In the genomic region with DNA sequence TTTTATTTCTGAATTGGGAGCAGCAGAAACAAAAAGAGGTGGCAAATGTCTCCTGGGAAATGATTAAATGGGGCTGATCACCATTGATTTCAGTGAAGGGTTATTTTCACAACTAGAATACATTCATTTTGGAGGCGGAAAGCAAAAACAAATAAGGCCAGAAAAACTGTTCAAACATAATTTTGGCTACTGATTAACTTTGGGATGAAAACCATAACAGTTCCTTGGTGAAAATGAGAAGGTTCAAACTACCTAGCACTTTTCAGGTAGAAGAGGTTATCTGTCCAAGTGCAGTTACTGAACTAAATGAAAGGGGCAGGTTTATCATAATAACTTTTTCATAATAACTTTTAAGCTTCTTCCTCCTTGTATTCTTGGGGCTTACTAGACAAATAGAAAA, we compare ENCODE assay signal across 3 cellular contexts.
TF ChIP-seq lines count a peak whose summit lies in the region.

No MANE protein-coding gene starts in this region.

TF ChIP-seq in A549, 52 proteins besides CTCF, POLR2A, EP300 and RAD21 (continued from another document):
- TF ChIP-seq, protein P1, sequence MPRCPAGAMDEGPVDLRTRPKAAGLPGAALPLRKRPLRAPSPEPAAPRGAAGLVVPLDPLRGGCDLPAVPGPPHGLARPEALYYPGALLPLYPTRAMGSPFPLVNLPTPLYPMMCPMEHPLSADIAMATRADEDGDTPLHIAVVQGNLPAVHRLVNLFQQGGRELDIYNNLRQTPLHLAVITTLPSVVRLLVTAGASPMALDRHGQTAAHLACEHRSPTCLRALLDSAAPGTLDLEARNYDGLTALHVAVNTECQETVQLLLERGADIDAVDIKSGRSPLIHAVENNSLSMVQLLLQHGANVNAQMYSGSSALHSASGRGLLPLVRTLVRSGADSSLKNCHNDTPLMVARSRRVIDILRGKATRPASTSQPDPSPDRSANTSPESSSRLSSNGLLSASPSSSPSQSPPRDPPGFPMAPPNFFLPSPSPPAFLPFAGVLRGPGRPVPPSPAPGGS (IDR thresholded peaks at IDR 0.05): no peak
- TF ChIP-seq, protein P2, sequence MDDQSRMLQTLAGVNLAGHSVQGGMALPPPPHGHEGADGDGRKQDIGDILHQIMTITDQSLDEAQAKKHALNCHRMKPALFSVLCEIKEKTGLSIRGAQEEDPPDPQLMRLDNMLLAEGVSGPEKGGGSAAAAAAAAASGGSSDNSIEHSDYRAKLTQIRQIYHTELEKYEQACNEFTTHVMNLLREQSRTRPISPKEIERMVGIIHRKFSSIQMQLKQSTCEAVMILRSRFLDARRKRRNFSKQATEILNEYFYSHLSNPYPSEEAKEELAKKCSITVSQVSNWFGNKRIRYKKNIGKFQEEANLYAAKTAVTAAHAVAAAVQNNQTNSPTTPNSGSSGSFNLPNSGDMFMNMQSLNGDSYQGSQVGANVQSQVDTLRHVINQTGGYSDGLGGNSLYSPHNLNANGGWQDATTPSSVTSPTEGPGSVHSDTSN (IDR thresholded peaks at IDR 0.05): no peak
- TF ChIP-seq, protein P3, sequence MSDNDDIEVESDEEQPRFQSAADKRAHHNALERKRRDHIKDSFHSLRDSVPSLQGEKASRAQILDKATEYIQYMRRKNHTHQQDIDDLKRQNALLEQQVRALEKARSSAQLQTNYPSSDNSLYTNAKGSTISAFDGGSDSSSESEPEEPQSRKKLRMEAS (IDR thresholded peaks at IDR 0.05): no peak
- TF ChIP-seq PHF8 (IDR thresholded peaks at IDR 0.05; ENCODE audit: borderline replicate concordance, low read depth) (no peak), POLR2AphosphoS2 (conservative IDR thresholded peaks at IDR 0.05; ENCODE audit: low read length) (no peak), ZSCAN20 (CRISPR knock-in tag; IDR thresholded peaks at IDR 0.05) (no peak), JUNB (IDR thresholded peaks at IDR 0.05) (no peak), HDAC2 (IDR thresholded peaks at IDR 0.05) (no peak), MAFK (IDR thresholded peaks at IDR 0.05; ENCODE audit: partially characterized antibody) (no peak), ZNF302 (CRISPR knock-in tag; IDR thresholded peaks at IDR 0.05) (no peak), MYC (IDR thresholded peaks at IDR 0.05; ENCODE audit: borderline replicate concordance, low read length) (no peak), BHLHE40 (IDR thresholded peaks at IDR 0.05; ENCODE audit: low read depth, low read length) (no peak), E2F6 (IDR thresholded peaks at IDR 0.05; ENCODE audit: borderline replicate concordance, low read depth) (no peak)

TF ChIP-seq in GM23338, 12 proteins besides CTCF, POLR2A, EP300 and RAD21 (continues in another document):
- TF ChIP-seq, protein P4, sequence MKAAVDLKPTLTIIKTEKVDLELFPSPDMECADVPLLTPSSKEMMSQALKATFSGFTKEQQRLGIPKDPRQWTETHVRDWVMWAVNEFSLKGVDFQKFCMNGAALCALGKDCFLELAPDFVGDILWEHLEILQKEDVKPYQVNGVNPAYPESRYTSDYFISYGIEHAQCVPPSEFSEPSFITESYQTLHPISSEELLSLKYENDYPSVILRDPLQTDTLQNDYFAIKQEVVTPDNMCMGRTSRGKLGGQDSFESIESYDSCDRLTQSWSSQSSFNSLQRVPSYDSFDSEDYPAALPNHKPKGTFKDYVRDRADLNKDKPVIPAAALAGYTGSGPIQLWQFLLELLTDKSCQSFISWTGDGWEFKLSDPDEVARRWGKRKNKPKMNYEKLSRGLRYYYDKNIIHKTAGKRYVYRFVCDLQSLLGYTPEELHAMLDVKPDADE (IDR thresholded peaks at IDR 0.05): no peak
- TF ChIP-seq, protein P5, sequence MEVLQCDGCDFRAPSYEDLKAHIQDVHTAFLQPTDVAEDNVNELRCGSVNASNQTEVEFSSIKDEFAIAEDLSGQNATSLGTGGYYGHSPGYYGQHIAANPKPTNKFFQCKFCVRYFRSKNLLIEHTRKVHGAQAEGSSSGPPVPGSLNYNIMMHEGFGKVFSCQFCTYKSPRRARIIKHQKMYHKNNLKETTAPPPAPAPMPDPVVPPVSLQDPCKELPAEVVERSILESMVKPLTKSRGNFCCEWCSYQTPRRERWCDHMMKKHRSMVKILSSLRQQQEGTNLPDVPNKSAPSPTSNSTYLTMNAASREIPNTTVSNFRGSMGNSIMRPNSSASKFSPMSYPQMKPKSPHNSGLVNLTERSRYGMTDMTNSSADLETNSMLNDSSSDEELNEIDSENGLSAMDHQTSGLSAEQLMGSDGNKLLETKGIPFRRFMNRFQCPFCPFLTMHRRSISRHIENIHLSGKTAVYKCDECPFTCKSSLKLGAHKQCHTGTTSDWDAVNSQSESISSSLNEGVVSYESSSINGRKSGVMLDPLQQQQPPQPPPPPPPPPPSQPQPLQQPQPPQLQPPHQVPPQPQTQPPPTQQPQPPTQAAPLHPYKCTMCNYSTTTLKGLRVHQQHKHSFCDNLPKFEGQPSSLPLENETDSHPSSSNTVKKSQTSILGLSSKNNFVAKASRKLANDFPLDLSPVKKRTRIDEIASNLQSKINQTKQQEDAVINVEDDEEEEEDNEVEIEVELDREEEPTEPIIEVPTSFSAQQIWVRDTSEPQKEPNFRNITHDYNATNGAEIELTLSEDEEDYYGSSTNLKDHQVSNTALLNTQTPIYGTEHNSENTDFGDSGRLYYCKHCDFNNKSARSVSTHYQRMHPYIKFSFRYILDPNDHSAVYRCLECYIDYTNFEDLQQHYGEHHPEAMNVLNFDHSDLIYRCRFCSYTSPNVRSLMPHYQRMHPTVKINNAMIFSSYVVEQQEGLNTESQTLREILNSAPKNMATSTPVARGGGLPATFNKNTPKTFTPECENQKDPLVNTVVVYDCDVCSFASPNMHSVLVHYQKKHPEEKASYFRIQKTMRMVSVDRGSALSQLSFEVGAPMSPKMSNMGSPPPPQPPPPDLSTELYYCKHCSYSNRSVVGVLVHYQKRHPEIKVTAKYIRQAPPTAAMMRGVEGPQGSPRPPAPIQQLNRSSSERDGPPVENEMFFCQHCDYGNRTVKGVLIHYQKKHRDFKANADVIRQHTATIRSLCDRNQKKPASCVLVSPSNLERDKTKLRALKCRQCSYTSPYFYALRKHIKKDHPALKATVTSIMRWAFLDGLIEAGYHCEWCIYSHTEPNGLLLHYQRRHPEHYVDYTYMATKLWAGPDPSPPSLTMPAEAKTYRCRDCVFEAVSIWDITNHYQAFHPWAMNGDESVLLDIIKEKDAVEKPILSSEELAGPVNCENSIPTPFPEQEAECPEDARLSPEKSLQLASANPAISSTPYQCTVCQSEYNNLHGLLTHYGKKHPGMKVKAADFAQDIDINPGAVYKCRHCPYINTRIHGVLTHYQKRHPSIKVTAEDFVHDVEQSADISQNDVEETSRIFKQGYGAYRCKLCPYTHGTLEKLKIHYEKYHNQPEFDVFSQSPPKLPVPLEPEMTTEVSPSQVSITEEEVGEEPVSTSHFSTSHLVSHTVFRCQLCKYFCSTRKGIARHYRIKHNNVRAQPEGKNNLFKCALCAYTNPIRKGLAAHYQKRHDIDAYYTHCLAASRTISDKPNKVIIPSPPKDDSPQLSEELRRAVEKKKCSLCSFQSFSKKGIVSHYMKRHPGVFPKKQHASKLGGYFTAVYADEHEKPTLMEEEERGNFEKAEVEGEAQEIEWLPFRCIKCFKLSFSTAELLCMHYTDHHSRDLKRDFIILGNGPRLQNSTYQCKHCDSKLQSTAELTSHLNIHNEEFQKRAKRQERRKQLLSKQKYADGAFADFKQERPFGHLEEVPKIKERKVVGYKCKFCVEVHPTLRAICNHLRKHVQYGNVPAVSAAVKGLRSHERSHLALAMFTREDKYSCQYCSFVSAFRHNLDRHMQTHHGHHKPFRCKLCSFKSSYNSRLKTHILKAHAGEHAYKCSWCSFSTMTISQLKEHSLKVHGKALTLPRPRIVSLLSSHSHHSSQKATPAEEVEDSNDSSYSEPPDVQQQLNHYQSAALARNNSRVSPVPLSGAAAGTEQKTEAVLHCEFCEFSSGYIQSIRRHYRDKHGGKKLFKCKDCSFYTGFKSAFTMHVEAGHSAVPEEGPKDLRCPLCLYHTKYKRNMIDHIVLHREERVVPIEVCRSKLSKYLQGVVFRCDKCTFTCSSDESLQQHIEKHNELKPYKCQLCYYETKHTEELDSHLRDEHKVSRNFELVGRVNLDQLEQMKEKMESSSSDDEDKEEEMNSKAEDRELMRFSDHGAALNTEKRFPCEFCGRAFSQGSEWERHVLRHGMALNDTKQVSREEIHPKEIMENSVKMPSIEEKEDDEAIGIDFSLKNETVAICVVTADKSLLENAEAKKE (CRISPR knock-in tag; IDR thresholded peaks at IDR 0.05): no peak
- TF ChIP-seq ZNF114 (CRISPR knock-in tag; IDR thresholded peaks at IDR 0.05) (no peak), EZH2 (IDR thresholded peaks at IDR 0.05; ENCODE audit: low read depth, unreplicated experiment) (no peak), CREB1 (CRISPR knock-in tag; IDR thresholded peaks at IDR 0.05; ENCODE audit: low read depth) (no peak), POLR2AphosphoS5 (IDR thresholded peaks at IDR 0.05; ENCODE audit: low read depth) (no peak), ZNF331 (CRISPR knock-in tag; IDR thresholded peaks at IDR 0.05; ENCODE audit: low read depth) (no peak), EZH2phosphoT487 (IDR thresholded peaks at IDR 0.05; ENCODE audit: unreplicated experiment) (no peak), NANOG (IDR thresholded peaks at IDR 0.05; ENCODE audit: borderline replicate concordance) (no peak)

TF ChIP-seq in H1, 55 proteins besides CTCF, POLR2A, EP300 and RAD21 (continued from another document and continues in another):
- TF ChIP-seq CHD7 (IDR thresholded peaks at IDR 0.05; ENCODE audit: insufficient replicate concordance, low read length): no peak
- TF ChIP-seq KDM5A (IDR thresholded peaks at IDR 0.05; ENCODE audit: low read length): no peak
- no peak for TF ChIP-seq TEAD4 (IDR thresholded peaks at IDR 0.05; ENCODE audit: low read depth, low read length)
- TF ChIP-seq TCF12 (IDR thresholded peaks at IDR 0.05; ENCODE audit: low read depth, low read length): no peak
- no peak for TF ChIP-seq JUND (IDR thresholded peaks at IDR 0.05; ENCODE audit: low read length)
- TF ChIP-seq SIX5 (IDR thresholded peaks at IDR 0.05; ENCODE audit: low read depth, low read length): no peak
- TF ChIP-seq TBP (IDR thresholded peaks at IDR 0.05; ENCODE audit: low read depth, low read length): no peak
- TF ChIP-seq BRCA1 (IDR thresholded peaks at IDR 0.05; ENCODE audit: low read depth, low read length): no peak
- no peak for TF ChIP-seq BCL11A (IDR thresholded peaks at IDR 0.05; ENCODE audit: low read depth in 2 of 2, low read length in 2 of 2)
- no peak for TF ChIP-seq CHD1 (IDR thresholded peaks at IDR 0.05; ENCODE audit: low read depth, low read length)
- TF ChIP-seq POU5F1 (IDR thresholded peaks at IDR 0.05; ENCODE audit: low read depth, low read length): no peak
- TF ChIP-seq POLR2AphosphoS5 (IDR thresholded peaks at IDR 0.05; ENCODE audit: low read depth, low read length): no peak
- no peak for TF ChIP-seq YY1 (IDR thresholded peaks at IDR 0.05; ENCODE audit: low read depth, low read length)
- no peak for TF ChIP-seq FOSL1 (IDR thresholded peaks at IDR 0.05; ENCODE audit: insufficient read depth, low read depth, low read length)
- no peak for TF ChIP-seq ASH2L (IDR thresholded peaks at IDR 0.05; ENCODE audit: low read length)
- TF ChIP-seq SAP30 (IDR thresholded peaks at IDR 0.05; ENCODE audit: insufficient read depth, insufficient replicate concordance, low read length): no peak
